Comparison of ENCODE assay signal across 23 cellular contexts in the genomic region with DNA sequence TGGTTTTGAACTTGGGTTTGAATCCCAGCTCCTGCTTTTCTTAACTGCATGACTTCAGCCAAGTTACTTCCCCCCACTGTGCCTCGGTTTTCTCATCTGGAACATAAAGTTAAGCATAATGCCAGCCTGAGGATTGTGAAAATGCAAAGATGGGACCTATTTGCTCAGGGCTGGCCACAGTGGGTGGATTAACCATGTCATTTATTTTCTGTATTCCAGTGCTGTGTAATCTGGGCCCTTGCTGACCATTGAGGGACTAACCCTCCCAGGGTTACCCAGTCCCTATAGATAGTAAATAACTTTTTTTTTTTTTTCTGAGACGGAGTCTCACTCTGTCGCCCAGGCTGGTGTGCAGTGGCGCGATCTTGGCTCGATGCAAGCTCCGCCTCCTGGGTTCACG. TPM values are rescaled to one million over a fixed set of nuclear protein-coding genes. Genes with fewer than 3 reads are reported as not detected.
"Had no signal": no experiment of that assay in that cellular context is flagged by ENCODE, and none has a peak within 500 bp of the region (broad histone marks: within the 10 kb centered on the region; RNA-seq: fewer than 3 reads in every experiment).

No MANE protein-coding gene starts in this region.

- H3K9me3 Mint-ChIP-seq: endodermal cell; natural killer cell treated with Interleukin-12 subunit alpha and Interleukin-12 subunit beta and Interleukin-15 and Interleukin-18, amount 100 ng/mL, for 72 hours; neural progenitor cell; stimulated activated memory B cell treated with anti-CD40 and anti-IgM and Interleukin-4, amounts not matched to agents 10 μg/mL and 1 μg/mL and 100 μg/mL, for 72 hours had no signal

- H3K9me3 ChIP-seq: gastrocnemius medialis, lower lobe of right lung, prostate gland, right atrium auricular region, testis, tibial artery, upper lobe of left lung had no signal

- H3K4me1 ChIP-seq: gastrocnemius medialis, neural progenitor cell, testis had no signal

- H3K9ac ChIP-seq: neural progenitor cell had no signal

- H3K4me3 ChIP-seq: gastrocnemius medialis, lower lobe of right lung, neural progenitor cell, prostate gland, right atrium auricular region, smooth muscle cell, testis, tibial artery, upper lobe of left lung had no signal

- H2AFZ ChIP-seq: neural progenitor cell had no signal

- H3K27me3 ChIP-seq: gastrocnemius medialis, neural progenitor cell, right atrium auricular region, testis, tibial artery, upper lobe of left lung had no signal

- H3K27ac ChIP-seq: epithelial cell of prostate, lower lobe of right lung, neural progenitor cell, prostate gland, right atrium auricular region, testis, tibial artery, upper lobe of left lung had no signal

- H3K4me3 Mint-ChIP-seq: endodermal cell; natural killer cell treated with Interleukin-12 subunit alpha and Interleukin-12 subunit beta and Interleukin-15 and Interleukin-18, amount 100 ng/mL, for 72 hours; neural progenitor cell; stimulated activated memory B cell treated with anti-CD40 and anti-IgM and Interleukin-4, amounts not matched to agents 10 μg/mL and 1 μg/mL and 100 μg/mL, for 72 hours had no signal

- H3K36me3 Mint-ChIP-seq: natural killer cell treated with Interleukin-12 subunit alpha and Interleukin-12 subunit beta and Interleukin-15 and Interleukin-18, amount 100 ng/mL, for 72 hours; neural progenitor cell; stimulated activated memory B cell treated with anti-CD40 and anti-IgM and Interleukin-4, amounts not matched to agents 10 μg/mL and 1 μg/mL and 100 μg/mL, for 72 hours had no signal

- DNase-seq: effector CD8-positive, alpha-beta T cell; endodermal cell; foreskin fibroblast; left ventricle myocardium superior; lower lobe of right lung; stimulated activated CD4-positive, alpha-beta T cell treated with anti-CD3 and anti-CD28 coated beads, Interleukin-2, amount 100 ng/mL, for 24 hours; stimulated activated CD4-positive, alpha-beta T cell treated with anti-CD3 and anti-CD28 coated beads, Interleukin-4, amount 100 ng/mL, for 24 hours; stimulated activated naive CD8-positive, alpha-beta T cell treated with anti-CD3 and anti-CD28 coated beads, Interleukin-15, Interleukin-2, amounts not matched to agents 100 U/mL and 50 U/mL, for 24 hours; testis; tibial artery; upper lobe of left lung had no signal

- ATAC-seq: esophagus mucosa; gastrocnemius medialis; left ventricle myocardium superior; lower lobe of right lung; natural killer cell treated with Interleukin-12 subunit alpha and Interleukin-12 subunit beta and Interleukin-15 and Interleukin-18, amount 100 ng/mL, for 72 hours; sciatic nerve; stimulated activated memory B cell treated with anti-CD40 and anti-IgM and Interleukin-4, amounts not matched to agents 10 μg/mL and 1 μg/mL and 100 μg/mL, for 72 hours; stimulated activated naive CD8-positive, alpha-beta T cell treated with anti-CD3 and anti-CD28 coated beads, Interleukin-15, Interleukin-2, amounts not matched to agents 100 U/mL and 50 U/mL, for 24 hours had no signal

- H3K27ac Mint-ChIP-seq: endodermal cell; natural killer cell treated with Interleukin-12 subunit alpha and Interleukin-12 subunit beta and Interleukin-15 and Interleukin-18, amount 100 ng/mL, for 72 hours; neural progenitor cell; stimulated activated memory B cell treated with anti-CD40 and anti-IgM and Interleukin-4, amounts not matched to agents 10 μg/mL and 1 μg/mL and 100 μg/mL, for 72 hours had no signal

- H3K36me3 ChIP-seq: gastrocnemius medialis, lower lobe of right lung, neural progenitor cell, prostate gland, right atrium auricular region, tibial artery, upper lobe of left lung had no signal

- H3K4me2 ChIP-seq: neural progenitor cell, smooth muscle cell had no signal

- H3K27me3 Mint-ChIP-seq: natural killer cell treated with Interleukin-12 subunit alpha and Interleukin-12 subunit beta and Interleukin-15 and Interleukin-18, amount 100 ng/mL, for 72 hours; stimulated activated memory B cell treated with anti-CD40 and anti-IgM and Interleukin-4, amounts not matched to agents 10 μg/mL and 1 μg/mL and 100 μg/mL, for 72 hours had no signal

RNA-seq across cellular contexts. Expression of gene VPREB3, which starts 1.5 kb away (rescaled TPM):
- total RNA-seq: endodermal cell, glomerular endothelial cell, lower lobe of right lung, osteocyte, prostate gland, right atrium auricular region, sciatic nerve, smooth muscle cell had no signal

RNA-seq across cellular contexts. Expression of gene C22orf15, which starts 7.1 kb away (rescaled TPM):
- total RNA-seq: esophagus mucosa, gastrocnemius medialis, left ventricle myocardium superior, osteocyte, prostate gland, right atrium auricular region, smooth muscle cell had no signal
